8 cellular contexts compared by ENCODE assay signal in the genomic region with DNA sequence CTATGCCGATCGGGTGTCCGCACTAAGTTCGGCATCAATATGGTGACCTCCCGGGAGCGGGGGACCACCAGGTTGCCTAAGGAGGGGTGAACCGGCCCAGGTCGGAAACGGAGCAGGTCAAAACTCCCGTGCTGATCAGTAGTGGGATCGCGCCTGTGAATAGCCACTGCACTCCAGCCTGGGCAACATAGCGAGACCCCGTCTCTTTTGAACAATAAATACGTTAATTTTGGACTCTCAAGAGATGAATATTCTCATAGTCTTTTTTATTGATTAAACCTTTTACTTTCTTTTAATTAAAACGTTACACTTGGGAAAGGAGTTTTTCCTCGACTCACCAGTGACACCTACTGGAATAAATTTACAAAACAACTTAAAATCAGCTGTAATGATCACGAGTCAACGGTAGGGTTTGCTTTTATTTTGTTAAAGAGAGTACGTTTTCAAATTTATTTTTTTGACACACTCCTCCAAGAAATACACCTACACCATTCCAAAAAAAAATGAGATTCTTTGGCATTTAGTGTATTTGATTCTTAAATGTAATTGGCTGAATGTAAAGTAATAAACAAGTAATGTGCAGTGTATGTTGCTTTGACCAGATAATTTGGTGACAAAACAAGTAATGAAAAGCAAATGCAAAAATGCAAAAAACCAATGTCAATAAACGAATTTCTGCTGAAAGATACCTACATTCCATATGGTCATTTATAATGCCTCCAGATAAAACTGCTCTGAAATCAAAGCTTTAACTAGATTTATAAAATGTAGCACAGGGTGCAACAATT. TPM values are rescaled to one million over a fixed set of nuclear protein-coding genes. Genes with fewer than 3 reads are reported as not detected.
DNase-seq lines count a peak whose midpoint lies in the region; ATAC-seq and FAIRE-seq lines count a peak whose summit lies in the region.

No MANE protein-coding gene starts in this region.

- intact Hi-C loops in left colon (cut with DNase I, micrococcal nuclease): no loop called here

- peak; percentile 37 for DNase-seq in AG08396 (ENCODE audit: low spot score)
- DNase-seq in NCI-H2081 (lab: John Stamatoyannopoulos, UW): peak; percentile 53 to 68
- peak; percentile 72 for DNase-seq in UCSD-AML1 (lab: John Stamatoyannopoulos, UW; ENCODE audit: unreplicated experiment)
- DNase-seq in left colon: peak in 1 of 2 donors; percentile 41
- DNase-seq in stimulated activated CD4-positive, alpha-beta T cell treated with anti-CD3 and anti-CD28 coated beads, Interleukin-4, amount 100 ng/mL, for 24 hours: peak; percentile 67

- peak; percentile 33 for FAIRE-seq in colon (lab: Jason Lieb, UNC)

- ATAC-seq in GM18519 (IDR thresholded peaks at IDR 0.05; ENCODE audit: low FRiP score, unreplicated experiment) (peak; percentile 26), HG03060 (IDR thresholded peaks at IDR 0.05; ENCODE audit: low read depth, unreplicated experiment) (peak; percentile 35), left colon (peak; percentile 39)

RNA-seq across cellular contexts. Expression of gene RPS29, which starts 0.7 kb away (rescaled TPM):
- total RNA-seq in left colon: 1,000 to 10,000 TPM; 1,252 to 1,368 TPM

RNA-seq across cellular contexts. Expression of gene LRR1, which starts 11.9 kb away (rescaled TPM):
- 10 to 100 TPM; 18.2 to 26.7 TPM for total RNA-seq in left colon

RNA-seq across cellular contexts. Expression of gene RPL36AL, which starts 33.6 kb away (rescaled TPM):
- total RNA-seq in left colon: 100 to 1,000 TPM; 195 to 213 TPM

RNA-seq across cellular contexts. Expression of gene MGAT2, which starts 33.7 kb away (rescaled TPM):
- 10 to 100 TPM; 50.5 to 70.4 TPM for total RNA-seq in left colon

RNA-seq across cellular contexts. Expression of gene DNAAF2, which starts 48.2 kb away (rescaled TPM):
- total RNA-seq in left colon: 10 to 100 TPM in 1 of 2 donors, 1 to 10 TPM in 1; 7.7 to 13.5 TPM
